Comparison of ENCODE assay signal across 8 cellular contexts in genomic region chr7:150324366-150324961, GRCh38. TPM values are rescaled to one million over a fixed set of nuclear protein-coding genes. Genes with fewer than 3 reads are reported as not detected.
A peak's percentile ranks its signal among the peaks of the same experiment; 100 is the strongest.
DNase-seq lines count a peak whose midpoint lies in the region; ATAC-seq and TF ChIP-seq lines count a peak whose summit lies in the region.

No MANE protein-coding gene starts in this region.

- peaks cover 42% of the 10 kb centered on the region for H3K79me1 ChIP-seq in trophoblast cell (ENCODE audit: low read length)

- H3K18ac ChIP-seq in trophoblast cell (ENCODE audit: low read length) = peak overlapping the region; percentile 16

- H3K9me3 Mint-ChIP-seq in GM23338 = no peaks in the 10 kb centered on the region

- ATAC-seq in GM23338 (peak; percentile 18), GM21786 (IDR thresholded peaks at IDR 0.05; ENCODE audit: unreplicated experiment) (no peak), GM19324 (IDR thresholded peaks at IDR 0.05; ENCODE audit: low FRiP score, unreplicated experiment) (no peak)

- H3K27ac Mint-ChIP-seq in GM23338 = no peak overlapping the region

- H2BK5ac ChIP-seq in trophoblast cell (ENCODE audit: low read depth, low read length, poor library complexity) = peak overlapping the region; percentile 49

- H3K27me3 ChIP-seq in GM23338 (ENCODE audit: insufficient read depth) (0 out of 2 replicates have a peak, but pooled peaks cover 2% of the 10 kb centered on the region), trophoblast cell (ENCODE audit: insufficient read depth, low read length) (no peaks in the 10 kb centered on the region), HAP-1 (ENCODE audit: low read depth) (no peaks in the 10 kb centered on the region)

- peak overlapping the region; percentile 63 for H4K8ac ChIP-seq in trophoblast cell (ENCODE audit: low read depth, low read length)

- H3K4me3 ChIP-seq in GM23338 = peak overlapping the region; percentile 85
- peak overlapping the region; percentile 89 for H3K4me3 ChIP-seq in epithelial cell of proximal tubule (ENCODE audit: low read depth, low read length)
- H3K4me3 ChIP-seq in trophoblast cell (ENCODE audit: low read depth, low read length) = no peak overlapping the region
- H3K4me3 ChIP-seq in HAP-1 = no peak overlapping the region

- peaks cover 36% of the 10 kb centered on the region for H3K79me2 ChIP-seq in GM23338 (replicated peaks; ENCODE audit: insufficient read depth)
- peaks cover 2% of the 10 kb centered on the region for H3K79me2 ChIP-seq in trophoblast cell (ENCODE audit: control insufficient read depth, insufficient read depth, low read length, poor library complexity)

- H3K9me3 ChIP-seq in trophoblast cell (ENCODE audit: insufficient read depth, low read depth, low read length) (peaks cover 3% of the 10 kb centered on the region), HAP-1 (no peaks in the 10 kb centered on the region)

- H4K20me1 ChIP-seq in GM23338 (replicated peaks; ENCODE audit: insufficient read depth) = no peaks in the 10 kb centered on the region

- no peak for TF ChIP-seq CTCF in GM23338 (conservative IDR thresholded peaks at IDR 0.05; ENCODE audit: low read depth in 2 of 2)
- no peak for TF ChIP-seq CTCF in epithelial cell of proximal tubule (conservative IDR thresholded peaks at IDR 0.05; ENCODE audit: low read depth, low read length)

- peaks cover 27% of the 10 kb centered on the region; the same call in 2 of the 3 replicates for H3K36me3 Mint-ChIP-seq in GM23338 (ENCODE audit: low read depth)

- H3K23ac ChIP-seq in trophoblast cell (ENCODE audit: low read length) = no peak overlapping the region

- H3K27me3 Mint-ChIP-seq in GM23338 (ENCODE audit: insufficient read depth, low read depth, poor library complexity) = peaks cover 20% of the 10 kb centered on the region

- H3K4me1 ChIP-seq in GM23338 (ENCODE audit: insufficient read depth) (peaks cover 55% of the 10 kb centered on the region), trophoblast cell (ENCODE audit: control insufficient read depth in 1 of 2, insufficient read depth in 2 of 2, low read length in 2 of 2) (peaks cover 29 to 35% of the 10 kb centered on the region in 2 experiments), HAP-1 (no peaks in the 10 kb centered on the region)

- H2BK120ac ChIP-seq in trophoblast cell (ENCODE audit: insufficient read depth, low read length, poor library complexity) = peak overlapping the region; percentile 42

- H3K36me3 ChIP-seq in GM23338 (ENCODE audit: insufficient read depth) (peaks cover 26% of the 10 kb centered on the region; the same call in 1 of the 2 replicates), trophoblast cell (ENCODE audit: control insufficient read depth in 1 of 2, insufficient read depth in 2 of 2, low read length in 2 of 2) (no peaks in the 10 kb centered on the region), HAP-1 (replicated peaks) (no peaks in the 10 kb centered on the region)

- H3K27ac ChIP-seq in GM23338 (ENCODE audit: low read depth) (peak overlapping the region; percentile 72), trophoblast cell (ENCODE audit: low read depth, low read length) (peak overlapping the region; percentile 62)

- peak overlapping the region; percentile 28 for H4K12ac ChIP-seq in trophoblast cell (ENCODE audit: low read depth, low read length)

- H3K14ac ChIP-seq in trophoblast cell (ENCODE audit: low read length) = peak overlapping the region; percentile 78

- peak overlapping the region; percentile 76 for H3K4me3 Mint-ChIP-seq in GM23338

- no peak overlapping the region for H3K9ac ChIP-seq in trophoblast cell (ENCODE audit: low read length)

- DNase-seq in GM23338 (ENCODE audit: low spot score) = peak; percentile 17
- peak; percentile 24 for DNase-seq in OCI-M1 (lab: John Stamatoyannopoulos, UW)
- no peak for DNase-seq in epithelial cell of proximal tubule (ENCODE audit: low read depth)
- peak in 1 of 2 donors; percentile 28 for DNase-seq in trophoblast cell
- no peak for DNase-seq in HAP-1 (ENCODE audit: low spot score in 2 of 2)
- no peak for DNase-seq in COLO829 (ENCODE audit: low spot score)

- peaks cover 41% of the 10 kb centered on the region for H3K4me1 Mint-ChIP-seq in GM23338

- peak overlapping the region; percentile 57 for H4K91ac ChIP-seq in trophoblast cell (ENCODE audit: low read depth, low read length)

- in situ Hi-C loops in HAP-1 (cut with MboI; ENCODE audit: low sequenced_read_pairs) = no loop called here

- H2AFZ ChIP-seq in GM23338 (no peak overlapping the region), trophoblast cell (ENCODE audit: insufficient read depth, low read length, poor library complexity) (peak overlapping the region; percentile 67)

- peaks cover 27% of the 10 kb centered on the region for H3F3A ChIP-seq in GM23338 (replicated peaks; ENCODE audit: low read depth)

- peak overlapping the region; percentile 35 for H2AK5ac ChIP-seq in trophoblast cell (ENCODE audit: low read length)

- H3K9me2 ChIP-seq in GM23338 (ENCODE audit: insufficient read depth) = peaks cover 8% of the 10 kb centered on the region; the same call in 1 of the 2 replicates

- H3K4me2 ChIP-seq in GM23338 = peak overlapping the region; percentile 98
- no peak overlapping the region for H3K4me2 ChIP-seq in trophoblast cell (ENCODE audit: low read length)

- H3K4ac ChIP-seq in trophoblast cell (ENCODE audit: low read depth, low read length) = peak overlapping the region; percentile 31

- H2BK12ac ChIP-seq in trophoblast cell (ENCODE audit: low read length) = peak overlapping the region; percentile 80

- no CpG with 5 or more reads among the region's 12 CpGs for WGBS in trophoblast cell (ENCODE audit: extremely low coverage, insufficient coverage, insufficient read length)

TF ChIP-seq in GM23338, 12 proteins besides CTCF, POLR2A, EP300 and RAD21:
- no peak for TF ChIP-seq STAT1 (IDR thresholded peaks at IDR 0.05; ENCODE audit: unreplicated experiment)
- no peak for TF ChIP-seq JUNB (IDR thresholded peaks at IDR 0.05; ENCODE audit: unreplicated experiment)
- TF ChIP-seq CREB1 (CRISPR knock-in tag; IDR thresholded peaks at IDR 0.05; ENCODE audit: low read depth) = no peak
- no peak for TF ChIP-seq ETS1 (IDR thresholded peaks at IDR 0.05)
- TF ChIP-seq NANOG (IDR thresholded peaks at IDR 0.05; ENCODE audit: borderline replicate concordance) = no peak
- no peak for TF ChIP-seq EZH2phosphoT487 (IDR thresholded peaks at IDR 0.05; ENCODE audit: unreplicated experiment)
- TF ChIP-seq ZNF331 (CRISPR knock-in tag; IDR thresholded peaks at IDR 0.05; ENCODE audit: low read depth) = no peak

RNA-seq across cellular contexts. Expression of gene ACTR3C, which starts 1.1 kb away (rescaled TPM):
- total RNA-seq in GM23338 (2014; rRNA removed; shearing (Covaris generic)) = 1.5 and 5.8 TPM in 2 replicates
- polyA plus RNA-seq in GM23338 (2016; fragmentation: Nextera tagmentation; extraction: Ambion mirVana) = 1.8 and 3.5 TPM in 2 replicates
- 5.5 and 22.1 TPM in 2 replicates for total RNA-seq in epithelial cell of proximal tubule
- 0.03 and 0.11 TPM in 2 replicates for polyA plus RNA-seq in trophoblast cell (2013)

RNA-seq across cellular contexts. Expression of gene LRRC61, which starts 1.3 kb away (rescaled TPM):
- total RNA-seq in GM23338 (2014; rRNA removed; shearing (Covaris generic)) = 67.6 and 75.2 TPM in 2 replicates
- polyA plus RNA-seq in GM23338 (2016; fragmentation: Nextera tagmentation; extraction: Ambion mirVana) = 29.7 and 34.7 TPM in 2 replicates
- total RNA-seq in epithelial cell of proximal tubule = 45.4 and 60.3 TPM in 2 replicates
- polyA plus RNA-seq in trophoblast cell (2013) = 0.15 and 0.32 TPM in 2 replicates

RNA-seq across cellular contexts. Expression of gene RARRES2, which starts 17.0 kb away (rescaled TPM):
- total RNA-seq in GM23338 (2014; rRNA removed; shearing (Covaris generic)) = 164 and 169 TPM in 2 replicates
- polyA plus RNA-seq in GM23338 (2016; fragmentation: Nextera tagmentation; extraction: Ambion mirVana) = 314 and 317 TPM in 2 replicates
- total RNA-seq in epithelial cell of proximal tubule = 6.1 and 9.1 TPM in 2 replicates
- polyA plus RNA-seq in trophoblast cell (2013) = 149 and 152 TPM in 2 replicates

RNA-seq across cellular contexts. Expression of gene REPIN1, which starts 44.2 kb away (rescaled TPM):
- total RNA-seq in GM23338 (2014; rRNA removed; shearing (Covaris generic)) = 143 and 156 TPM in 2 replicates
- 29.2 and 29.8 TPM in 2 replicates for polyA plus RNA-seq in GM23338 (2016; fragmentation: Nextera tagmentation; extraction: Ambion mirVana)
- 127 and 218 TPM in 2 replicates for total RNA-seq in epithelial cell of proximal tubule
- 165 and 168 TPM in 2 replicates for polyA plus RNA-seq in trophoblast cell (2013)

RNA-seq across cellular contexts. Expression of gene ZNF775, which starts 54.7 kb away (rescaled TPM):
- total RNA-seq in GM23338 (2014; rRNA removed; shearing (Covaris generic)) = 35.2 and 38.2 TPM in 2 replicates
- 4.5 and 6.7 TPM in 2 replicates for polyA plus RNA-seq in GM23338 (2016; fragmentation: Nextera tagmentation; extraction: Ambion mirVana)
- 4.8 and 8.6 TPM in 2 replicates for total RNA-seq in epithelial cell of proximal tubule
- polyA plus RNA-seq in trophoblast cell (2013) = 7.7 TPM in 2 replicates

Comparison
In these comparisons a context has a peak if more than half of its experiments do, and no peak if none do; other contexts are left out.
1. DNase-seq: peak in GM23338 (single experiment) and OCI-M1 (single experiment); none in epithelial cell of proximal tubule (single experiment), HAP-1 (0 of 2) and COLO829 (single experiment).
2. H3K4me3 ChIP-seq: peak in GM23338 (single experiment) and epithelial cell of proximal tubule (single experiment); none in trophoblast cell (single experiment) and HAP-1 (single experiment).
3. RNA of gene RARRES2, which starts 17.0 kb away (total RNA-seq): 164 to 169 TPM in GM23338; 6.1 to 9.1 TPM in epithelial cell of proximal tubule; every median in the first group is over 10 times any median in the second.